27 cellular contexts compared by ENCODE assay signal in the genomic region with DNA sequence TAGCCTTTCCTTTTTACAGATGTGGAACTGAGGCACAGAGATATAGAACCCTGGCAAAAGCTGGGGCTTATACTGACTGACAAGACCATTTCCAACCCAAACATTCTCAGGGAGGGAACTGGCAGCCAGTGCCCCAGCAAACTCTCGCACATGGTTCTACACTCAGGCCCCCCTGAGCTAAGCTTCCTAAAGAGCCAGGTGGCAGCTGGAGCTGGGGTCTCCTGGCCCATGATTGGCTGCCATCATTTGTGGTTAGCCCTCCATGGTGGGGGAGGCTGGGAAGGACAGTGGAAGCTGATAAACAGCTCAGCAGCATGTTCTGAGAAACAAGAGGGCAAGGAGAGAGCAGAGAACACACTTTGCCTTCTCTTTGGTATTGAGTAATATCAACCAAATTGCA.
"Had no signal": no experiment of that assay in that cellular context is flagged by ENCODE, and none has a peak within 500 bp of the region (broad histone marks: within the 10 kb centered on the region; RNA-seq: fewer than 3 reads in every experiment).

A gene (plus strand): TSS at position 324 of the 400 bp plus-strand sequence. CDS start 5,298 bp downstream, outside the sequence.

- ATAC-seq: esophagus mucosa; gastrocnemius medialis; left lobe of liver; mucosa of descending colon; natural killer cell treated with Interleukin-12 subunit alpha and Interleukin-12 subunit beta and Interleukin-15 and Interleukin-18, amount 100 ng/mL, for 72 hours; sciatic nerve; stimulated activated effector memory CD8-positive, alpha-beta T cell treated with anti-CD3 and anti-CD28 coated beads, Interleukin-12 subunit alpha, Interleukin-12 subunit beta, amount 100 ng/mL, for 72 hours; stimulated activated naive CD8-positive, alpha-beta T cell treated with anti-CD3 and anti-CD28 coated beads, Interleukin-15, Interleukin-2, amounts not matched to agents 100 U/mL and 50 U/mL, for 24 hours; upper lobe of right lung had no signal

- H3K4me3 ChIP-seq: colonic mucosa, gastrocnemius medialis, lung, mucosa of descending colon, neural progenitor cell, prostate gland, right atrium auricular region, testis, transverse colon, upper lobe of right lung, uterus had no signal

- H3K9me3 ChIP-seq: colonic mucosa, gastrocnemius medialis, mucosa of descending colon, prostate gland, right atrium auricular region, testis, transverse colon, upper lobe of right lung, uterus had no signal

- H3K4me2 ChIP-seq: neural progenitor cell had no signal

- H3K9ac ChIP-seq: neural progenitor cell had no signal

- H3K36me3 ChIP-seq: colonic mucosa, gastrocnemius medialis, neural progenitor cell, prostate gland, right atrium auricular region, transverse colon, upper lobe of right lung, uterus had no signal

- H2AFZ ChIP-seq: neural progenitor cell had no signal

- H3K27me3 ChIP-seq: colonic mucosa, right atrium auricular region, testis, transverse colon, uterus had no signal

- DNase-seq: colonic mucosa; effector CD8-positive, alpha-beta T cell; endodermal cell; foreskin fibroblast; gastrocnemius medialis; head of caudate nucleus; kidney; mucosa of descending colon; naive B cell; stimulated activated CD4-positive, alpha-beta T cell treated with anti-CD3 and anti-CD28 coated beads, Interleukin-2, amount 100 ng/mL, for 24 hours; stimulated activated CD4-positive, alpha-beta T cell treated with anti-CD3 and anti-CD28 coated beads, Interleukin-4, amount 100 ng/mL, for 24 hours; stimulated activated naive CD8-positive, alpha-beta T cell treated with anti-CD3 and anti-CD28 coated beads, Interleukin-15, Interleukin-2, amounts not matched to agents 100 U/mL and 50 U/mL, for 24 hours; substantia nigra; testis; transverse colon; upper lobe of right lung; uterus had no signal

- H3K27ac ChIP-seq: colonic mucosa, epithelial cell of prostate, gastrocnemius medialis, neural progenitor cell, prostate gland, right atrium auricular region, testis, transverse colon, upper lobe of right lung, uterus had no signal

- H3K4me1 ChIP-seq: colonic mucosa, prostate gland, right atrium auricular region, upper lobe of right lung, uterus had no signal
